ENCODE assay signal across 24 cellular contexts in the genomic region with DNA sequence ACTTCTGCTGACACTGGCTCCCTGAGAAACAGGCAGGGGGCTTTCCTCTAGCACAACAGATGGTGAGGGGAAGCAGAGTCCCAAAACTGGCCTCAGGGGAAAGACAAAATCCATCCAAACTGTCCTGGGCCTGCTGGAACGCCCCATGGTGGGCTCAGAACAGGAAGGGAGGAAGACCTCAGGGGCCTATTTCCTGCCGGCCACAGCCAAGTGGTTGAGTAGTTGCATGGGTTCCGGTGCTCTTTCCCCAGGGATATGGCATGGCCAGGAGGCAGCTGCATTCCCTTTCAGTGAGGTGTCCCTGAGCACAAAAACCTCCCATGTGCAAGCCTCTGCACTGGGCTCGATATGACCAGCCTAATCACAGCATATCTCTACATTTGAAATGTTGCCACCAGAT.
"Had no signal": no experiment of that assay in that cellular context is flagged by ENCODE, and none has a peak within 500 bp of the region (broad histone marks: within the 10 kb centered on the region; RNA-seq: fewer than 3 reads in every experiment).

No MANE protein-coding gene starts in this region.

- H3K27ac ChIP-seq: adrenal gland, cardiac muscle cell, gastrocnemius medialis, ovary, psoas muscle, skin epidermis, suprapubic skin, transverse colon, uterus had no signal

- ATAC-seq: activated naive CD4-positive, alpha-beta T cell treated with anti-CD3 and anti-CD28 coated beads, Interleukin-2, amount 50 U/mL, for 72 hours; gastrocnemius medialis; mucosa of descending colon; naive thymus-derived CD8-positive, alpha-beta T cell; psoas muscle; right cardiac atrium; stimulated activated naive CD8-positive, alpha-beta T cell treated with anti-CD3 and anti-CD28 coated beads, Interleukin-15, amount 100 ng/mL, for 72 hours had no signal

- H3K9me3 ChIP-seq: adrenal gland, gastrocnemius medialis, mucosa of descending colon, ovary, psoas muscle, suprapubic skin, transverse colon, uterus had no signal

- H3K27me3 ChIP-seq: adrenal gland, cardiac muscle cell, gastrocnemius medialis, ovary, suprapubic skin, transverse colon, uterus had no signal

- H3K4me1 Mint-ChIP-seq: activated B cell treated with CpG ODN at 0.5 μM for 24 hours; immature natural killer cell; stimulated activated naive CD8-positive, alpha-beta T cell treated with anti-CD3 and anti-CD28 coated beads, Interleukin-15, amount 100 ng/mL, for 72 hours had no signal

- H3K27me3 Mint-ChIP-seq: activated CD4-positive, alpha-beta memory T cell treated with anti-CD3 and anti-CD28 coated beads for 36 hours had no signal

- H3K4me3 Mint-ChIP-seq: activated B cell treated with CpG ODN at 0.5 μM for 24 hours; activated CD4-positive, alpha-beta memory T cell treated with anti-CD3 and anti-CD28 coated beads for 36 hours; activated T-helper 1 cell treated with anti-CD3 and anti-CD28 coated beads, Interleukin-12 subunit alpha, Interleukin-12 subunit beta, Interleukin-2, Interleukin-4 antibody, amounts not matched to agents 30 ng/mL and 10 ng/mL and 1 ng/mL, durations not matched to agents 14 hours and 24 hours and 36 hours; immature natural killer cell; naive thymus-derived CD8-positive, alpha-beta T cell; stimulated activated naive CD8-positive, alpha-beta T cell treated with anti-CD3 and anti-CD28 coated beads, Interleukin-15, amount 100 ng/mL, for 72 hours had no signal

- H3K4me3 ChIP-seq: adrenal gland, cardiac muscle cell, gastrocnemius medialis, mucosa of descending colon, ovary, psoas muscle, skin epidermis, suprapubic skin, transverse colon, uterus had no signal

- H3K36me3 Mint-ChIP-seq: activated CD4-positive, alpha-beta memory T cell treated with anti-CD3 and anti-CD28 coated beads for 36 hours; activated naive CD4-positive, alpha-beta T cell treated with anti-CD3 and anti-CD28 coated beads, Interleukin-2, amount 50 U/mL, for 72 hours; immature natural killer cell; naive thymus-derived CD8-positive, alpha-beta T cell had no signal

- H3K36me3 ChIP-seq: adrenal gland, cardiac muscle cell, gastrocnemius medialis, ovary, suprapubic skin, transverse colon, uterus had no signal

- H3K4me1 ChIP-seq: adrenal gland, gastrocnemius medialis, psoas muscle, suprapubic skin, transverse colon, uterus had no signal

- H3K9me3 Mint-ChIP-seq: activated CD4-positive, alpha-beta memory T cell treated with anti-CD3 and anti-CD28 coated beads for 36 hours; activated T-helper 1 cell treated with anti-CD3 and anti-CD28 coated beads, Interleukin-12 subunit alpha, Interleukin-12 subunit beta, Interleukin-2, Interleukin-4 antibody, amounts not matched to agents 30 ng/mL and 10 ng/mL and 1 ng/mL, durations not matched to agents 14 hours and 24 hours and 36 hours; stimulated activated naive CD8-positive, alpha-beta T cell treated with anti-CD3 and anti-CD28 coated beads, Interleukin-15, amount 100 ng/mL, for 72 hours had no signal

- H3K27ac Mint-ChIP-seq: activated B cell treated with CpG ODN at 0.5 μM for 24 hours; activated CD4-positive, alpha-beta memory T cell treated with anti-CD3 and anti-CD28 coated beads for 36 hours; activated naive CD4-positive, alpha-beta T cell treated with anti-CD3 and anti-CD28 coated beads, Interleukin-2, amount 50 U/mL, for 72 hours; activated T-helper 1 cell treated with anti-CD3 and anti-CD28 coated beads, Interleukin-12 subunit alpha, Interleukin-12 subunit beta, Interleukin-2, Interleukin-4 antibody, amounts not matched to agents 30 ng/mL and 10 ng/mL and 1 ng/mL, durations not matched to agents 14 hours and 24 hours and 36 hours; immature natural killer cell; naive thymus-derived CD8-positive, alpha-beta T cell; stimulated activated naive CD8-positive, alpha-beta T cell treated with anti-CD3 and anti-CD28 coated beads, Interleukin-15, amount 100 ng/mL, for 72 hours had no signal

- DNase-seq: activated B cell treated with CpG ODN at 0.5 μM for 24 hours; activated CD4-positive, alpha-beta memory T cell treated with anti-CD3 and anti-CD28 coated beads for 36 hours; activated CD4-positive, alpha-beta T cell treated with anti-CD3 and anti-CD28 coated beads for 4 hours; activated gamma-delta T cell treated with Interleukin-2 at 50 U/mL for 16 hours; activated T-cell treated with anti-CD3 and anti-CD28 coated beads for 4 hours; adrenal gland; gastrocnemius medialis; head of caudate nucleus; immature natural killer cell; kidney glomerular epithelial cell; mesenchymal stem cell; mucosa of descending colon; naive thymus-derived CD8-positive, alpha-beta T cell; ovary; psoas muscle; right cardiac atrium; stimulated activated naive CD8-positive, alpha-beta T cell treated with anti-CD3 and anti-CD28 coated beads, Interleukin-15, amount 100 ng/mL, for 72 hours; transverse colon; uterus had no signal
